ENCODE assay signal across 21 cellular contexts in genomic region chr20:43958626-43959025, GRCh38. TPM values are rescaled to one million over a fixed set of nuclear protein-coding genes. Genes with fewer than 3 reads are reported as not detected.
DNase-seq lines count a peak whose midpoint lies in the region; ATAC-seq, FAIRE-seq and TF ChIP-seq lines count a peak whose summit lies in the region.
"Had no signal": no experiment of that assay in that cellular context is flagged by ENCODE, and none has a peak within 500 bp of the region (broad histone marks: within the 10 kb centered on the region; RNA-seq: fewer than 3 reads in every experiment).

No MANE protein-coding gene starts in this region.

- TF ChIP-seq CTCF in A549 (IDR thresholded peaks at IDR 0.05) (no peak), PC-9 (conservative IDR thresholded peaks at IDR 0.05) (no peak), right lobe of liver (IDR thresholded peaks at IDR 0.05) (no peak), adrenal gland (IDR thresholded peaks at IDR 0.05) (no peak)
- no peak for TF ChIP-seq CTCF in CD8-positive, alpha-beta T cell (IDR thresholded peaks at IDR 0.05)

- H3K4me2 ChIP-seq in A549 (0 out of 3 replicates have a peak overlapping the region, but pooled peaks have one; percentile 25), PC-9 (no peak overlapping the region)

- BruUV-seq in PC-9 (replicated peaks; lab: Mats Ljungman, UMichigan) = no TSS peak

- H3K4me3 Mint-ChIP-seq in CD8-positive, alpha-beta T cell = no peak overlapping the region
- H3K4me3 Mint-ChIP-seq: activated CD8-positive, alpha-beta T cell treated with anti-CD3 and anti-CD28 coated beads for 36 hours; nephron had no signal

- intact Hi-C loops in CD8-positive, alpha-beta T cell (cut with DNase I, micrococcal nuclease) = loop anchor here (1.0 to 10.0 kb wide), 4 partner anchors 25 to 114 kb away; no protein-coding TSS in a partner anchor
- intact Hi-C loops in PC-9 (cut with micrococcal nuclease; ENCODE audit: unreplicated experiment) (no loop called here), right lobe of liver (cut with DNase I) (no loop called here), adrenal gland (cut with DNase I) (no loop called here)

- H3K27ac ChIP-seq in A549 = peak overlapping the region; percentile 41 to 91; a peak in 4 of 6 replicates
- H3K27ac ChIP-seq in CD8-positive, alpha-beta T cell (ENCODE audit: low read depth, low read length) = no peak overlapping the region
- H3K27ac ChIP-seq in PC-9 = peak overlapping the region; percentile 97
- H3K27ac ChIP-seq in right lobe of liver = peak overlapping the region in 2 of 3 donors; percentile 17 to 68
- no peak overlapping the region for H3K27ac ChIP-seq in adrenal gland
- H3K27ac ChIP-seq: heart left ventricle had no signal

- H3K9me3 ChIP-seq in A549 (0 out of 3 replicates have a peak, but pooled peaks cover 4% of the 10 kb centered on the region), PC-9 (ENCODE audit: insufficient read depth, low read depth) (0 out of 2 replicates have a peak, but pooled peaks cover 8% of the 10 kb centered on the region), right lobe of liver (no peaks in the 10 kb centered on the region), adrenal gland (replicated peaks in 1 of 3) (no peaks in the 10 kb centered on the region)
- no peaks in the 10 kb centered on the region for H3K9me3 ChIP-seq in CD8-positive, alpha-beta T cell (ENCODE audit: low read length)
- H3K9me3 ChIP-seq: heart left ventricle had no signal

- ATAC-seq in A549 (no peak), right lobe of liver (no peak)
- ATAC-seq in CD8-positive, alpha-beta T cell = no peak
- ATAC-seq: activated CD8-positive, alpha-beta T cell treated with anti-CD3 and anti-CD28 coated beads for 36 hours had no signal

- peaks cover 6% of the 10 kb centered on the region for H3K27me3 Mint-ChIP-seq in CD8-positive, alpha-beta T cell (ENCODE audit: low read depth)

- DNase-seq in A549 (ENCODE audit: low read depth in 1 of 2, low spot score in 1 of 2) (no peak), PC-9 (no peak), right lobe of liver (no peak), putamen (ENCODE audit: low spot score) (no peak), NCI-H2107 treated with DMSO at 0.1 percent for 48 hours (lab: John Stamatoyannopoulos, UW; ENCODE audit: unreplicated experiment) (no peak), ecto neural progenitor cell (ENCODE audit: low spot score) (no peak), adrenal gland (no peak)
- no peak for DNase-seq in CD8-positive, alpha-beta T cell
- DNase-seq: ACHN; activated CD8-positive, alpha-beta T cell treated with anti-CD3 and anti-CD28 coated beads for 36 hours; activated naive CD4-positive, alpha-beta T cell treated with anti-CD3 and anti-CD28 coated beads, Interleukin-2, amount 50 U/mL, for 16 hours; anterior cingulate cortex; DMS79; NCI-H1417 treated with DMSO at 0.1 percent for 48 hours; NCI-H2107; NCI-H510A treated with DMSO at 0.1 percent for 48 hours; substantia nigra had no signal

- 73% methylated on average over 2 of the region's 2 CpGs for WGBS in A549 (ENCODE audit: missing lambda C conversion rate)
- WGBS in right lobe of liver (ENCODE audit: insufficient coverage, low coverage, low lambda C conversion rate, missing lambda C conversion rate) = no CpG with 5 or more reads among the region's 2 CpGs
- 60 to 74% (median 66%) methylated on average over 2 of the region's 2 CpGs for WGBS in adrenal gland, 4 donors

- no peak overlapping the region for H3K4me3 ChIP-seq in A549
- H3K4me3 ChIP-seq in CD8-positive, alpha-beta T cell (ENCODE audit: low read depth, low read length) = no peak overlapping the region
- no peak overlapping the region for H3K4me3 ChIP-seq in PC-9
- no peak overlapping the region for H3K4me3 ChIP-seq in right lobe of liver
- H3K4me3 ChIP-seq in adrenal gland = no peak overlapping the region
- H3K4me3 ChIP-seq: heart left ventricle had no signal

- no peak for TF ChIP-seq POLR2A in A549 (IDR thresholded peaks at IDR 0.05; ENCODE audit: low read length)
- TF ChIP-seq POLR2A in right lobe of liver (IDR thresholded peaks at IDR 0.05) = no peak
- TF ChIP-seq POLR2A in adrenal gland (IDR thresholded peaks at IDR 0.05) = no peak

- no peaks in the 10 kb centered on the region for H3K36me3 ChIP-seq in CD8-positive, alpha-beta T cell (ENCODE audit: insufficient read depth, low read length)
- peaks cover 41% of the 10 kb centered on the region for H3K36me3 ChIP-seq in PC-9 (ENCODE audit: low read depth)
- no peaks in the 10 kb centered on the region for H3K36me3 ChIP-seq in right lobe of liver
- no peaks in the 10 kb centered on the region for H3K36me3 ChIP-seq in adrenal gland (replicated peaks in 1 of 2)
- H3K36me3 ChIP-seq: heart left ventricle had no signal

- peaks cover 6% of the 10 kb centered on the region for H3K9me3 Mint-ChIP-seq in CD8-positive, alpha-beta T cell
- H3K9me3 Mint-ChIP-seq: nephron had no signal

- TF ChIP-seq RAD21 in A549 (conservative IDR thresholded peaks at IDR 0.05 in 1 of 2, IDR thresholded peaks at IDR 0.05 in 1 of 2) = no peak

- H3K4me1 Mint-ChIP-seq in CD8-positive, alpha-beta T cell (ENCODE audit: low read depth) = peaks cover 82% of the 10 kb centered on the region
- H3K4me1 Mint-ChIP-seq: nephron had no signal

- H3K4me1 ChIP-seq in A549 (peaks cover 58% of the 10 kb centered on the region), PC-9 (replicated peaks; ENCODE audit: insufficient read depth) (peaks cover 50% of the 10 kb centered on the region), right lobe of liver (peaks cover 0 to 56% (median 24%) of the 10 kb centered on the region in 4 donors), adrenal gland (replicated peaks in 1 of 2) (peaks cover 23 to 38% of the 10 kb centered on the region in 2 donors)
- peaks cover 69% of the 10 kb centered on the region for H3K4me1 ChIP-seq in CD8-positive, alpha-beta T cell (ENCODE audit: insufficient read depth, low read length)

- peaks cover 5% of the 10 kb centered on the region for H3K27me3 ChIP-seq in CD8-positive, alpha-beta T cell (ENCODE audit: insufficient read depth, low read length)
- H3K27me3 ChIP-seq in PC-9 (ENCODE audit: insufficient read depth, low read depth) (no peaks in the 10 kb centered on the region), right lobe of liver (no peaks in the 10 kb centered on the region), adrenal gland (no peaks in the 10 kb centered on the region)

- TF ChIP-seq EP300 in A549 (IDR thresholded peaks at IDR 0.05) = no peak

- H3K79me2 ChIP-seq in PC-9 (ENCODE audit: low read depth) = peaks cover 83% of the 10 kb centered on the region

- peak overlapping the region; percentile 72 for H3K27ac Mint-ChIP-seq in CD8-positive, alpha-beta T cell
- H3K27ac Mint-ChIP-seq: activated CD8-positive, alpha-beta T cell treated with anti-CD3 and anti-CD28 coated beads for 36 hours; nephron; progenitor cell of endocrine pancreas had no signal

- H3K36me3 Mint-ChIP-seq in CD8-positive, alpha-beta T cell = no peaks in the 10 kb centered on the region

- H2AFZ ChIP-seq in PC-9 = no peak overlapping the region

- no peak for FAIRE-seq in A549 (lab: Jason Lieb, UNC)
- FAIRE-seq: urothelium cell line had no signal

- POLR2A ChIA-PET in A549 (lab: Yijun Ruan, JAX) = no interaction called here
- POLR2A ChIA-PET in CD8-positive, alpha-beta T cell (lab: Charles Lee) = interaction anchor here (2.2 kb wide), 1 partner anchor 8 kb away, joined by 10 read pairs; no protein-coding TSS in a partner anchor
- POLR2A ChIA-PET in PC-9 (lab: Charles Lee; ENCODE audit: unreplicated experiment) = no interaction called here

- CTCF ChIA-PET in A549 (lab: Yijun Ruan, JAX) (no interaction called here), PC-9 (lab: Charles Lee) (no interaction called here)
- CTCF ChIA-PET in CD8-positive, alpha-beta T cell (lab: Charles Lee) = interaction anchor here (0.6 kb wide), 1 partner anchor 265 kb away, joined by 3 read pairs; no protein-coding TSS in a partner anchor

- H3K9me2 ChIP-seq in PC-9 (ENCODE audit: insufficient read depth) = no peaks in the 10 kb centered on the region

- H4K20me1 ChIP-seq in PC-9 (ENCODE audit: insufficient read depth) = no peaks in the 10 kb centered on the region

- peaks cover 47% of the 10 kb centered on the region for H3F3A ChIP-seq in PC-9 (ENCODE audit: insufficient read depth, low read depth)

TF ChIP-seq in A549, 52 proteins besides CTCF, POLR2A, EP300 and RAD21:
- TF ChIP-seq RCOR1 (IDR thresholded peaks at IDR 0.05; ENCODE audit: low read depth, low read length) = no peak
- TF ChIP-seq NFE2L2 (conservative IDR thresholded peaks at IDR 0.05; ENCODE audit: low read length) = no peak
- TF ChIP-seq NR3C1 (IDR thresholded peaks at IDR 0.05) = no peak
- no peak for TF ChIP-seq RARB (CRISPR knock-in tag; IDR thresholded peaks at IDR 0.05)
- TF ChIP-seq HOXB13 (CRISPR knock-in tag; IDR thresholded peaks at IDR 0.05; ENCODE audit: low read depth) = no peak

RNA-seq across cellular contexts. Expression of gene TOX2, which starts 44.0 kb away (rescaled TPM):
- 2.5 and 3.4 TPM in 2 replicates for polyA plus RNA-seq in A549 (2011; rRNA removed)
- 3.6 and 4.5 TPM in 2 replicates for polyA plus RNA-seq in A549 (2012; cell fraction: cytosol; rRNA removed)
- polyA plus RNA-seq in A549 (2012; cell fraction: nucleus; rRNA removed) = 5.1 and 5.7 TPM in 2 replicates
- 4.9 to 7.2 TPM (median 5.3 TPM) in 3 replicates for polyA plus RNA-seq in A549 (2017; fragmentation: RNase III; extraction: RNeasy Plus Mini Kit Qiagen cat#74134 plus additional on column Dnase treatment)
- polyA minus RNA-seq in A549 (2011; rRNA and poly(A)+ RNA removed) = 1.6 and 3.3 TPM in 2 replicates
- 1 to 10 TPM; 1.7 to 1.8 TPM for total RNA-seq in CD8-positive, alpha-beta T cell
- 24.0 and 30.1 TPM in 2 replicates for total RNA-seq in PC-9 (2021)
- total RNA-seq in right lobe of liver = 1 to 10 TPM; 1.5 to 5.0 (median 2.2) TPM
- 1 to 10 TPM in 7 of 8 donors, under 1 TPM in 1; 0.42 to 7.6 (median 2.7) TPM for total RNA-seq in adrenal gland
- polyA plus RNA-seq in adrenal gland = 1 to 10 TPM; 2.6 to 6.7 (median 3.3) TPM

Comparison
In these comparisons a context has a peak if more than half of its experiments do, and no peak if none do; other contexts are left out.
1. H3K27ac ChIP-seq: peak in A549 (2 of 2), PC-9 (single experiment) and right lobe of liver (2 of 3); none in CD8-positive, alpha-beta T cell (single experiment) and adrenal gland (0 of 5).
2. intact Hi-C loops: an anchor here in CD8-positive, alpha-beta T cell (1.0 to 10.0 kb wide); none called in PC-9, right lobe of liver and adrenal gland.